In genomic region chr4:128517739-128518510, GRCh38 we compare ENCODE assay signal across 8 cellular contexts.
DNase-seq lines count a peak whose midpoint lies in the region; ATAC-seq and TF ChIP-seq lines count a peak whose summit lies in the region.

No MANE protein-coding gene starts in this region.

- no peaks in the 10 kb centered on the region for H3K9me3 ChIP-seq in BE2C
- H3K9me3 ChIP-seq in Panc1 (ENCODE audit: control insufficient read depth, insufficient read depth, low read depth, low read length): no peaks in the 10 kb centered on the region
- peaks cover 0 to 7% of the 10 kb centered on the region in 2 donors for H3K9me3 ChIP-seq in neuronal stem cell (replicated peaks in 1 of 2; ENCODE audit: control insufficient read depth in 2 of 2, insufficient read depth in 1 of 2, low read depth in 1 of 2, low read length in 2 of 2)

- H3K9ac ChIP-seq in neuronal stem cell (ENCODE audit: low read depth, low read length, poor library complexity): no peak overlapping the region

- H3K27me3 ChIP-seq in BE2C: no peaks in the 10 kb centered on the region
- H3K27me3 ChIP-seq in Panc1 (ENCODE audit: control insufficient read depth, insufficient read depth, low read length): no peaks in the 10 kb centered on the region
- no peaks in the 10 kb centered on the region for H3K27me3 ChIP-seq in neuronal stem cell (ENCODE audit: control insufficient read depth in 3 of 3, insufficient read depth in 3 of 3, low read depth in 1 of 3, low read length in 3 of 3)

- H3K27me3 Mint-ChIP-seq in activated CD4-positive, alpha-beta memory T cell treated with anti-CD3 and anti-CD28 coated beads for 36 hours: peaks cover 6% of the 10 kb centered on the region

- in situ Hi-C loops in Panc1 (cut with HindIII; ENCODE audit: low pct_unique_long_range_greater_than_20kb, low sequenced_read_pairs): no loop called here

- no CpG with 5 or more reads among the region's 5 CpGs for WGBS in neuronal stem cell (ENCODE audit: extremely low coverage in 2 of 2, insufficient read length in 2 of 2, insufficient replicate concordance in 1 of 2), 2 donors

- peaks cover 3% of the 10 kb centered on the region for H3K9me3 Mint-ChIP-seq in activated CD4-positive, alpha-beta memory T cell treated with anti-CD3 and anti-CD28 coated beads for 36 hours

- H3K27ac ChIP-seq in Panc1 (ENCODE audit: low read length) (peak overlapping the region; percentile 81), neuronal stem cell (replicated peaks; ENCODE audit: low read length) (peak overlapping the region; percentile 54)

- no peak overlapping the region for H2BK15ac ChIP-seq in neuronal stem cell (ENCODE audit: low read length)

- H3K23ac ChIP-seq in neuronal stem cell (ENCODE audit: low read depth, low read length, poor library complexity): no peak overlapping the region

- H3K79me1 ChIP-seq in neuronal stem cell (ENCODE audit: low read depth, low read length): no peaks in the 10 kb centered on the region

- ATAC-seq in GM19035 (IDR thresholded peaks at IDR 0.05; ENCODE audit: unreplicated experiment) (peak; percentile 93), HG03097 (IDR thresholded peaks at IDR 0.05; ENCODE audit: low FRiP score, unreplicated experiment) (peak; percentile 97), Panc1 (peak; percentile 99)

- no peak overlapping the region for H3K27ac Mint-ChIP-seq in activated CD4-positive, alpha-beta memory T cell treated with anti-CD3 and anti-CD28 coated beads for 36 hours

- TF ChIP-seq CTCF in BE2C (IDR thresholded peaks at IDR 0.05; ENCODE audit: low read depth, low read length) (no peak), Panc1 (IDR thresholded peaks at IDR 0.05) (no peak), epithelial cell of proximal tubule (conservative IDR thresholded peaks at IDR 0.05; ENCODE audit: low read depth, low read length) (no peak)

- H3K4me2 ChIP-seq in neuronal stem cell (ENCODE audit: insufficient read depth, low read length, poor library complexity, severe bottlenecking): no peak overlapping the region

- no peak overlapping the region for H2BK120ac ChIP-seq in neuronal stem cell (ENCODE audit: low read depth, low read length)

- H2BK5ac ChIP-seq in neuronal stem cell (ENCODE audit: low read length): no peak overlapping the region

- H3K18ac ChIP-seq in neuronal stem cell (ENCODE audit: low read length): no peak overlapping the region

- H4K91ac ChIP-seq in neuronal stem cell (ENCODE audit: low read depth, low read length, poor library complexity): no peak overlapping the region

- no peaks in the 10 kb centered on the region for H3K36me3 ChIP-seq in BE2C
- H3K36me3 ChIP-seq in Panc1 (ENCODE audit: control insufficient read depth, insufficient read depth, low read length): no peaks in the 10 kb centered on the region
- no peaks in the 10 kb centered on the region for H3K36me3 ChIP-seq in neuronal stem cell (replicated peaks in 1 of 2; ENCODE audit: control insufficient read depth in 2 of 2, insufficient read depth in 2 of 2, low read length in 2 of 2)

- H3K4me3 ChIP-seq in BE2C (ENCODE audit: low read depth, low read length) (no peak overlapping the region), Panc1 (ENCODE audit: low read depth in 2 of 2, low read length in 2 of 2) (no peak overlapping the region), epithelial cell of proximal tubule (ENCODE audit: low read depth, low read length) (no peak overlapping the region), neuronal stem cell (ENCODE audit: low read length in 2 of 2) (no peak overlapping the region)

- H4K8ac ChIP-seq in neuronal stem cell (ENCODE audit: low read depth, low read length): no peak overlapping the region

- CTCF ChIA-PET in Panc1 (lab: Charles Lee): no interaction called here
- CTCF ChIA-PET in activated CD4-positive, alpha-beta memory T cell treated with anti-CD3 and anti-CD28 coated beads for 36 hours (lab: Charles Lee): no interaction called here

- no peak overlapping the region for H2BK12ac ChIP-seq in neuronal stem cell (ENCODE audit: low read length)

- H3K4me1 Mint-ChIP-seq in activated CD4-positive, alpha-beta memory T cell treated with anti-CD3 and anti-CD28 coated beads for 36 hours (ENCODE audit: low read depth): peaks cover 14% of the 10 kb centered on the region

- no peak overlapping the region for H3K4me3 Mint-ChIP-seq in activated CD4-positive, alpha-beta memory T cell treated with anti-CD3 and anti-CD28 coated beads for 36 hours

- no peak overlapping the region for H3K4ac ChIP-seq in neuronal stem cell (ENCODE audit: low read length)

- H3K4me1 ChIP-seq in BE2C (peaks cover 9% of the 10 kb centered on the region), Panc1 (ENCODE audit: control insufficient read depth, insufficient read depth, low read length) (peaks cover 3% of the 10 kb centered on the region; the same call in 1 of the 2 replicates), neuronal stem cell (ENCODE audit: control insufficient read depth in 2 of 2, insufficient read depth in 1 of 2, low read depth in 1 of 2, low read length in 2 of 2) (peaks cover 11 to 30% of the 10 kb centered on the region in 2 donors)

- H2AK5ac ChIP-seq in neuronal stem cell (ENCODE audit: low read depth, low read length): no peak overlapping the region

- H3K36me3 Mint-ChIP-seq in activated CD4-positive, alpha-beta memory T cell treated with anti-CD3 and anti-CD28 coated beads for 36 hours: no peaks in the 10 kb centered on the region

- no peak overlapping the region for H3K14ac ChIP-seq in neuronal stem cell (ENCODE audit: low read length)

- peak overlapping the region; percentile 16 for H2AFZ ChIP-seq in neuronal stem cell (ENCODE audit: low read length)

- intact Hi-C loops in Panc1 (cut with micrococcal nuclease; ENCODE audit: unreplicated experiment): no loop called here
- intact Hi-C loops in activated CD4-positive, alpha-beta memory T cell treated with anti-CD3 and anti-CD28 coated beads for 36 hours (cut with micrococcal nuclease): no loop called here

- no TSS peak for BruUV-seq in Panc1 (replicated peaks; lab: Mats Ljungman, UMichigan)

- DNase-seq in BE2C: peak; percentile 65
- peak; percentile 56 for DNase-seq in Panc1 (ENCODE audit: low read depth, low spot score)
- DNase-seq in epithelial cell of proximal tubule (ENCODE audit: low read depth): peak; percentile 82
- DNase-seq in neuronal stem cell (ENCODE audit: low spot score): peak; percentile 11
- no peak for DNase-seq in superior temporal gyrus (ENCODE audit: extremely low spot score)
- no peak for DNase-seq in activated CD4-positive, alpha-beta memory T cell treated with anti-CD3 and anti-CD28 coated beads for 36 hours

- POLR2A ChIA-PET in Panc1 (lab: Charles Lee): no interaction called here
- POLR2A ChIA-PET in activated CD4-positive, alpha-beta memory T cell treated with anti-CD3 and anti-CD28 coated beads for 36 hours (lab: Charles Lee): no interaction called here

Comparison
In these comparisons a context has a peak if more than half of its experiments do, and no peak if none do; other contexts are left out.
1. DNase-seq: peak in BE2C (single experiment), Panc1 (single experiment), epithelial cell of proximal tubule (single experiment) and neuronal stem cell (single experiment); none in superior temporal gyrus (single experiment) and activated CD4-positive, alpha-beta memory T cell treated with anti-CD3 and anti-CD28 coated beads for 36 hours (single experiment).
2. Peak in every context shown above with its lines, with median percentiles within 50 percentile points of each other: ATAC-seq.